ENCODE assay signal across 11 cellular contexts in genomic region chr13:99895999-99896695, GRCh38.
DNase-seq lines count a peak whose midpoint lies in the region; ATAC-seq, FAIRE-seq and TF ChIP-seq lines count a peak whose summit lies in the region.
"Had no signal": no experiment of that assay in that cellular context is flagged by ENCODE, and none has a peak within 500 bp of the region (broad histone marks: within the 10 kb centered on the region; RNA-seq: fewer than 3 reads in every experiment).

No MANE protein-coding gene starts in this region.

- 38% methylated on average over 17 of the region's 80 CpGs for WGBS in SK-N-SH (ENCODE audit: low lambda C conversion rate)
- 55% methylated on average over 66 of the region's 80 CpGs for WGBS in hepatocyte (ENCODE audit: low lambda C conversion rate, missing lambda C conversion rate)
- WGBS in small intestine, 3 donors = 27 to 37% (median 34%) methylated on average over 79 to 80 of the region's 80 CpGs

- ATAC-seq in SK-N-SH treated with all-trans-retinoic acid at 6 μM for 48 hours = no peak
- peak; percentile 38 for ATAC-seq in activated CD8-positive, alpha-beta T cell treated with anti-CD3 and anti-CD28 coated beads, Interleukin-2, amount 10 ng/mL, durations not matched to agents 7 days and 5 days

- peaks cover 18% of the 10 kb centered on the region for H3K4me1 Mint-ChIP-seq in activated CD8-positive, alpha-beta T cell treated with anti-CD3 and anti-CD28 coated beads, Interleukin-2, amount 10 ng/mL, durations not matched to agents 7 days and 5 days (ENCODE audit: low read depth)

- FAIRE-seq in small intestine (lab: Jason Lieb, UNC) = no peak
- FAIRE-seq: G401.6 had no signal

- H4K20me1 ChIP-seq in SK-N-SH (ENCODE audit: insufficient read depth) (no peaks in the 10 kb centered on the region), hepatocyte (ENCODE audit: insufficient read depth, poor library complexity, severe bottlenecking) (no peaks in the 10 kb centered on the region)

- H3K27me3 ChIP-seq in SK-N-SH (ENCODE audit: insufficient read depth) (peaks cover 84% of the 10 kb centered on the region), hepatocyte (peaks cover 79% of the 10 kb centered on the region), small intestine (ENCODE audit: control insufficient read depth in 2 of 2, insufficient read depth in 2 of 2, low read length in 2 of 2) (peaks cover 0 to 12% of the 10 kb centered on the region in 2 donors)

- no peaks in the 10 kb centered on the region for H3K36me3 Mint-ChIP-seq in activated CD8-positive, alpha-beta T cell treated with anti-CD3 and anti-CD28 coated beads, Interleukin-2, amount 10 ng/mL, durations not matched to agents 7 days and 5 days (ENCODE audit: low read depth)

- TF ChIP-seq CTCF in SK-N-SH (IDR thresholded peaks at IDR 0.05) = no peak
- no peak for TF ChIP-seq CTCF in hepatocyte (IDR thresholded peaks at IDR 0.05; ENCODE audit: poor library complexity)
- no peak for TF ChIP-seq CTCF in GM10248 (IDR thresholded peaks at IDR 0.05; ENCODE audit: control extremely low read depth, extremely low read depth, low read depth, missing control alignments)

- no peak for TF ChIP-seq EP300 in SK-N-SH (IDR thresholded peaks at IDR 0.05; ENCODE audit: borderline replicate concordance in 1 of 2, low read depth in 1 of 2, low read length in 1 of 2)

- no peak overlapping the region for H3K9ac ChIP-seq in SK-N-SH

- no peak overlapping the region for H3K4me3 ChIP-seq in SK-N-SH (ENCODE audit: low read depth in 2 of 2, low read length in 1 of 2)
- no peak overlapping the region for H3K4me3 ChIP-seq in hepatocyte
- H3K4me3 ChIP-seq in small intestine (ENCODE audit: low read depth in 1 of 2, low read length in 2 of 2) = peak overlapping the region; percentile 7 to 57

- TF ChIP-seq RAD21 in SK-N-SH (IDR thresholded peaks at IDR 0.05; ENCODE audit: low read length) = no peak

- H3K9me3 Mint-ChIP-seq in activated CD8-positive, alpha-beta T cell treated with anti-CD3 and anti-CD28 coated beads, Interleukin-2, amount 10 ng/mL, durations not matched to agents 7 days and 5 days (ENCODE audit: insufficient read depth) = no peaks in the 10 kb centered on the region
- H3K9me3 Mint-ChIP-seq: activated naive CD4-positive, alpha-beta T cell treated with anti-CD3 and anti-CD28 coated beads, Interleukin-2, amount 50 U/mL, for 72 hours had no signal

- POLR2A ChIA-PET in SK-N-SH (lab: Yijun Ruan, JAX) (no interaction called here), GM10248 (lab: Yijun Ruan, JAX) (no interaction called here)
- POLR2A ChIA-PET in activated CD8-positive, alpha-beta T cell treated with anti-CD3 and anti-CD28 coated beads, Interleukin-2, amount 10 ng/mL, durations not matched to agents 7 days and 5 days (lab: Charles Lee) = no interaction called here

- H3K36me3 ChIP-seq in SK-N-SH (replicated peaks in 1 of 2; ENCODE audit: control insufficient read depth in 1 of 2, insufficient read depth in 2 of 2, low read length in 1 of 2) (no peaks in the 10 kb centered on the region), hepatocyte (replicated peaks; ENCODE audit: insufficient read depth, low read depth) (no peaks in the 10 kb centered on the region), small intestine (ENCODE audit: control insufficient read depth in 2 of 2, insufficient read depth in 2 of 2, low read length in 2 of 2) (no peaks in the 10 kb centered on the region)

- H2AFZ ChIP-seq in SK-N-SH (ENCODE audit: low read depth) = no peak overlapping the region
- no peak overlapping the region for H2AFZ ChIP-seq in hepatocyte

- no peaks in the 10 kb centered on the region for H3K79me2 ChIP-seq in SK-N-SH (ENCODE audit: insufficient read depth)
- H3K79me2 ChIP-seq in hepatocyte = no peaks in the 10 kb centered on the region

- H3K4me2 ChIP-seq in SK-N-SH = no peak overlapping the region
- H3K4me2 ChIP-seq in hepatocyte = peak overlapping the region; percentile 91

- H3K4me1 ChIP-seq in SK-N-SH (ENCODE audit: control insufficient read depth in 1 of 2, insufficient read depth in 2 of 2, low read depth in 1 of 2, low read length in 1 of 2) = no peaks in the 10 kb centered on the region; a peak in 1 of 4 replicates
- no peaks in the 10 kb centered on the region for H3K4me1 ChIP-seq in hepatocyte (ENCODE audit: insufficient read depth)
- H3K4me1 ChIP-seq in small intestine (ENCODE audit: control insufficient read depth in 2 of 2, insufficient read depth in 1 of 2, low read depth in 1 of 2, low read length in 1 of 2) = no peaks in the 10 kb centered on the region

- H3K27ac ChIP-seq in SK-N-SH (ENCODE audit: low read depth in 2 of 2, low read length in 1 of 2) = no peak overlapping the region
- no peak overlapping the region for H3K27ac ChIP-seq in hepatocyte
- H3K27ac ChIP-seq in small intestine (ENCODE audit: low read depth in 1 of 2, low read length in 1 of 2) = no peak overlapping the region

- peaks cover 56% of the 10 kb centered on the region for H3K27me3 Mint-ChIP-seq in activated CD8-positive, alpha-beta T cell treated with anti-CD3 and anti-CD28 coated beads, Interleukin-2, amount 10 ng/mL, durations not matched to agents 7 days and 5 days (ENCODE audit: low read depth)

- H3K9me3 ChIP-seq in SK-N-SH = no peaks in the 10 kb centered on the region
- H3K9me3 ChIP-seq in hepatocyte (ENCODE audit: low read depth) = no peaks in the 10 kb centered on the region
- no peaks in the 10 kb centered on the region for H3K9me3 ChIP-seq in small intestine (ENCODE audit: control insufficient read depth, low read depth)

- no peak overlapping the region for H3K27ac Mint-ChIP-seq in activated CD8-positive, alpha-beta T cell treated with anti-CD3 and anti-CD28 coated beads, Interleukin-2, amount 10 ng/mL, durations not matched to agents 7 days and 5 days
- H3K27ac Mint-ChIP-seq: activated naive CD4-positive, alpha-beta T cell treated with anti-CD3 and anti-CD28 coated beads, Interleukin-2, amount 50 U/mL, for 72 hours; HFFc6 had no signal

- CTCF ChIA-PET in SK-N-SH (lab: Yijun Ruan, JAX) (no interaction called here), GM10248 (lab: Yijun Ruan, JAX) (no interaction called here)
- CTCF ChIA-PET in activated CD8-positive, alpha-beta T cell treated with anti-CD3 and anti-CD28 coated beads, Interleukin-2, amount 10 ng/mL, durations not matched to agents 7 days and 5 days (lab: Charles Lee) = no interaction called here

- H3F3A ChIP-seq in SK-N-SH (replicated peaks; ENCODE audit: insufficient read depth) = no peaks in the 10 kb centered on the region

- peak; percentile 58 for DNase-seq in SK-N-SH
- no peak for DNase-seq in activated CD8-positive, alpha-beta T cell treated with anti-CD3 and anti-CD28 coated beads, Interleukin-2, amount 10 ng/mL, durations not matched to agents 7 days and 5 days
- no peak for DNase-seq in hepatocyte (ENCODE audit: low spot score)
- no peak for DNase-seq in small intestine
- no peak for DNase-seq in GM10248 (ENCODE audit: extremely low spot score)
- DNase-seq in activated effector memory CD4-positive, alpha-beta T cell treated with Interleukin-2 at 50 U/mL for 16 hours = no peak
- DNase-seq in NCI-H187 treated with DMSO at 0.1 percent for 48 hours (lab: John Stamatoyannopoulos, UW) = no peak
- DNase-seq: HFFc6 had no signal

- H3K9me2 ChIP-seq in SK-N-SH (no peaks in the 10 kb centered on the region), hepatocyte (replicated peaks; ENCODE audit: insufficient read depth) (no peaks in the 10 kb centered on the region)

- peak overlapping the region; percentile 49 for H3K4me3 Mint-ChIP-seq in activated CD8-positive, alpha-beta T cell treated with anti-CD3 and anti-CD28 coated beads, Interleukin-2, amount 10 ng/mL, durations not matched to agents 7 days and 5 days
- H3K4me3 Mint-ChIP-seq: HFFc6 had no signal

TF ChIP-seq in SK-N-SH, 30 proteins besides CTCF, POLR2A, EP300 and RAD21 (continues in another document):
- no peak for TF ChIP-seq ZBTB33 (IDR thresholded peaks at IDR 0.05; ENCODE audit: borderline replicate concordance, low read depth)
- no peak for TF ChIP-seq NRF1 (IDR thresholded peaks at IDR 0.05; ENCODE audit: low read depth, low read length)

TF ChIP-seq in SK-N-SH treated with all-trans-retinoic acid at 6 μM for 48 hours, 23 proteins besides CTCF, POLR2A, EP300 and RAD21:
- TF ChIP-seq ZFP3 (CRISPR knock-in tag; IDR thresholded peaks at IDR 0.05) (no peak), CREB5 (CRISPR knock-in tag; IDR thresholded peaks at IDR 0.05; ENCODE audit: low read depth) (no peak), OSR1 (CRISPR knock-in tag; IDR thresholded peaks at IDR 0.05) (no peak), POU6F1 (CRISPR knock-in tag; IDR thresholded peaks at IDR 0.05; ENCODE audit: borderline replicate concordance, low read depth) (no peak), ARNTL (CRISPR knock-in tag; IDR thresholded peaks at IDR 0.05; ENCODE audit: borderline replicate concordance, low read depth) (no peak), TCF4 (CRISPR knock-in tag; IDR thresholded peaks at IDR 0.05; ENCODE audit: borderline replicate concordance) (no peak), ZNF70 (CRISPR knock-in tag; IDR thresholded peaks at IDR 0.05) (no peak), ZNF565 (CRISPR knock-in tag; conservative IDR thresholded peaks at IDR 0.05; ENCODE audit: low read depth) (no peak)

Comparison
In these comparisons a context has a peak if more than half of its experiments do, and no peak if none do; other contexts are left out.
1. H3K4me3 ChIP-seq: peak in small intestine (2 of 2); none in SK-N-SH (0 of 2) and hepatocyte (single experiment).